ENCODE assay signal across 25 cellular contexts in genomic region chr2:89851583-89851905, GRCh38.
DNase-seq lines count a peak whose midpoint lies in the region; ATAC-seq and TF ChIP-seq lines count a peak whose summit lies in the region.
"Had no signal": no experiment of that assay in that cellular context is flagged by ENCODE, and none has a peak within 500 bp of the region (broad histone marks: within the 10 kb centered on the region; RNA-seq: fewer than 3 reads in every experiment).

No MANE protein-coding gene starts in this region.

- H3K27ac Mint-ChIP-seq in chondrocyte (ENCODE audit: unreplicated experiment): no peak overlapping the region
- H3K27ac Mint-ChIP-seq: CD14-positive monocyte; CD8-positive, alpha-beta memory T cell; T-cell had no signal

- no peaks in the 10 kb centered on the region for H3K36me3 ChIP-seq in HUES48 (ENCODE audit: control insufficient read depth, insufficient read depth, low read length)

- no peak for ATAC-seq in GM21528 (IDR thresholded peaks at IDR 0.05; ENCODE audit: low FRiP score, unreplicated experiment)
- ATAC-seq: HCT116, PC-3, T-cell had no signal

- intact Hi-C loops in posterior vena cava (cut with DNase I): no loop called here

- no peak overlapping the region for H3K4me3 Mint-ChIP-seq in chondrocyte (ENCODE audit: unreplicated experiment)
- H3K4me3 Mint-ChIP-seq: CD14-positive monocyte; CD8-positive, alpha-beta memory T cell; T-cell had no signal

- TF ChIP-seq CTCF in chondrocyte (IDR thresholded peaks at IDR 0.05) (no peak), GM20000 (IDR thresholded peaks at IDR 0.05; ENCODE audit: extremely low read depth, missing control alignments) (no peak)

- H3K27ac ChIP-seq in HUES48 (ENCODE audit: low read depth, low read length): no peak overlapping the region
- H3K27ac ChIP-seq: HL-60 had no signal

- peak; percentile 0 for DNase-seq in GM03348 (ENCODE audit: low spot score)
- DNase-seq in chondrocyte (ENCODE audit: low spot score): peak; percentile 38
- DNase-seq in posterior vena cava (ENCODE audit: low spot score): peak; percentile 34
- DNase-seq in GM20000 (ENCODE audit: low spot score): no peak
- DNase-seq in cortex of kidney (lab: John Stamatoyannopoulos, UW): no peak
- no peak for DNase-seq in NCI-H1417 (lab: John Stamatoyannopoulos, UW)
- DNase-seq: CD8-positive, alpha-beta memory T cell; DMS 273 treated with DMSO at 0.1 percent for 48 hours; DMS79; GF-D8; GOT3; Kasumi-1; NCI-H1105 treated with DMSO at 0.1 percent for 48 hours; NCI-H2029; NCI-H446; NCI-H524 treated with DMSO at 0.1 percent for 48 hours; NCI-H774; PC-3; SHP77; T-cell had no signal

- H3K9me3 Mint-ChIP-seq in chondrocyte (ENCODE audit: low read depth): peaks cover 44% of the 10 kb centered on the region
- H3K9me3 Mint-ChIP-seq: CD14-positive monocyte had no signal

- H3K4me1 ChIP-seq in HUES48 (ENCODE audit: control insufficient read depth, insufficient read depth, low read length): no peaks in the 10 kb centered on the region

- no peaks in the 10 kb centered on the region for H3K36me3 Mint-ChIP-seq in chondrocyte (ENCODE audit: low read depth)
- H3K36me3 Mint-ChIP-seq: CD14-positive monocyte, T-cell had no signal

- H3K9ac ChIP-seq in HUES48 (ENCODE audit: low read depth, low read length): no peak overlapping the region

- no peaks in the 10 kb centered on the region for H3K27me3 ChIP-seq in HUES48 (ENCODE audit: control insufficient read depth, insufficient read depth, low read length)

- no peaks in the 10 kb centered on the region for H3K4me1 Mint-ChIP-seq in chondrocyte (ENCODE audit: low read depth)
- H3K4me1 Mint-ChIP-seq: CD14-positive monocyte; CD8-positive, alpha-beta memory T cell; T-cell had no signal

- H3K9me3 ChIP-seq in HUES48 (ENCODE audit: control insufficient read depth, insufficient read depth, low read length): peaks cover 52% of the 10 kb centered on the region

- H3K27me3 Mint-ChIP-seq in chondrocyte (ENCODE audit: low read depth): no peaks in the 10 kb centered on the region

- peak overlapping the region; percentile 1; the same call in 1 of the 2 replicates for H3K4me3 ChIP-seq in HUES48 (ENCODE audit: low read depth, low read length)

Comparison
In these comparisons a context has a peak if more than half of its experiments do, and no peak if none do; other contexts are left out.
1. DNase-seq: peak in GM03348 (single experiment), chondrocyte (single experiment) and posterior vena cava (single experiment); none in GM20000 (single experiment), cortex of kidney (single experiment) and NCI-H1417 (0 of 3).